9 cellular contexts compared by ENCODE assay signal in the genomic region with DNA sequence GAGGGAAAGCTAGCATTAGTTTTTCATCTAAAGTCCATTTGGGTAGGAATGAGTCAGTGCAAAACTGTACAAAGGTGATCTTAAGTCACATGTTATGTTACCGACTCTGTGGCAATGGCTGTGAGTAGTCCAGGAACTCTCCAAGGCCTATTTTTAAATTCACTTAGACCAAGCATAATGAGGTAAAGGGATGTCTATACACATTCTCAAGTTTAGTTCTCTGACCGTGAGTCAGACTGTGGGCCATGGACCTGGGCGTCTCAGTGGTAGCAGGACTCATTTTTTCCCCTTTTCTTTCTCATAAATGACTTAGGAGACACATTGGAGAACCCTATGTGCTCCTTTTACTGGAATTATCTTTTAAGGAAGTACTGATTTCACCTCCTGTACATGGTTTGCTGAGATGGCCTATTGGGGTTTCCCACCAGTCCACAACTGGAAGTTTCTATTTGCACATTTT.
A peak's percentile ranks its signal among the peaks of the same experiment; 100 is the strongest.
DNase-seq lines count a peak whose midpoint lies in the region; ATAC-seq, FAIRE-seq and TF ChIP-seq lines count a peak whose summit lies in the region.
"Had no signal": no experiment of that assay in that cellular context is flagged by ENCODE, and none has a peak within 500 bp of the region (broad histone marks: within the 10 kb centered on the region; RNA-seq: fewer than 3 reads in every experiment).

No MANE protein-coding gene starts in this region.

- no peaks in the 10 kb centered on the region for H3K36me3 ChIP-seq in small intestine (ENCODE audit: control insufficient read depth in 2 of 2, insufficient read depth in 2 of 2, low read length in 2 of 2)

- H3K27ac ChIP-seq in small intestine (ENCODE audit: low read depth in 1 of 2, low read length in 1 of 2), result peak overlapping the region in 1 of 2 donors; percentile 50

- ATAC-seq in GM18502 (IDR thresholded peaks at IDR 0.05; ENCODE audit: poor library complexity, unreplicated experiment) (peak; percentile 42), GM18505 (IDR thresholded peaks at IDR 0.05; ENCODE audit: unreplicated experiment) (no peak)

- TF ChIP-seq POLR2A in GM18505 (IDR thresholded peaks at IDR 0.05; ENCODE audit: borderline replicate concordance, extremely low read depth, insufficient read depth, insufficient read length), result no peak

- no peak for TF ChIP-seq CTCF in fibroblast of pulmonary artery (IDR thresholded peaks at IDR 0.05; ENCODE audit: low read length, missing control alignments)

- no peaks in the 10 kb centered on the region for H3K27me3 ChIP-seq in small intestine (ENCODE audit: control insufficient read depth in 2 of 2, insufficient read depth in 2 of 2, low read length in 2 of 2)

- FAIRE-seq in small intestine (lab: Jason Lieb, UNC), result no peak

- no peak overlapping the region for H3K4me3 ChIP-seq in fibroblast of pulmonary artery (replicated peaks; ENCODE audit: low read depth, low read length)
- no peak overlapping the region for H3K4me3 ChIP-seq in small intestine (ENCODE audit: low read depth in 1 of 2, low read length in 2 of 2)

- DNase-seq in NCI-H226, result peak; percentile 39
- DNase-seq in fibroblast of pulmonary artery (ENCODE audit: low read depth), result peak; percentile 91
- DNase-seq in small intestine, result peak; percentile 76
- DNase-seq in hippocampal formation (lab: John Stamatoyannopoulos, UW), result no peak
- no peak for DNase-seq in Kasumi-1 (lab: John Stamatoyannopoulos, UW)
- no peak for DNase-seq in HPDE6-E6E7 (ENCODE audit: extremely low spot score)
- DNase-seq: NCI-H2029 treated with DMSO at 0.1 percent for 48 hours had no signal

- no peaks in the 10 kb centered on the region for H3K9me3 ChIP-seq in small intestine (ENCODE audit: control insufficient read depth, low read depth)

- WGBS in small intestine, 3 donors, result 56 to 58% (median 57%) methylated on average over 3 of the region's 3 CpGs

- H3K4me1 ChIP-seq in small intestine (ENCODE audit: control insufficient read depth in 2 of 2, insufficient read depth in 1 of 2, low read depth in 1 of 2, low read length in 1 of 2), result peaks cover 2 to 4% of the 10 kb centered on the region in 2 donors

Comparison
In these comparisons a context has a peak if more than half of its experiments do, and no peak if none do; other contexts are left out.
1. DNase-seq: peak in NCI-H226 (single experiment), fibroblast of pulmonary artery (single experiment) and small intestine (single experiment); none in hippocampal formation (0 of 2), Kasumi-1 (0 of 2) and HPDE6-E6E7 (single experiment).